20 cellular contexts compared by ENCODE assay signal in the genomic region with DNA sequence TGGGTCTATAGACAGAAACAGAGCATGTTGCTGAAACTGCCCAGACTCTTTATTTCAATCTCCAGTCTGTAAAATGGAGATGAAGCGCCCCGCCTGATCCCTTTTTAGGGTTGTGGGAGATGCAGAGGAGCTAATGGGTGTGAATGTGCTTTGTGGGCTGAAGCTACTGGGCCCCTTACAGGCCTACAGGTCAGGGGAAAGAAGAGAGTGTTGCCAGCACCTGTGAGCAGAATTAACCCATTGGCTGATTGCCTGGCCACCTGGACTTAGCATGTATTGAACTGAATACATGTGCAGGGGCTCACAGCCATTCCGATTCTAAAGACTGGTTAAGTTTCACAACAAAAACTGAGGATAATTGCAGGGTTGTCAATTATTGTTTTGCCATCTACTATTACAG. TPM values are rescaled to one million over a fixed set of nuclear protein-coding genes. Genes with fewer than 3 reads are reported as not detected.
A peak's percentile ranks its signal among the peaks of the same experiment; 100 is the strongest.
DNase-seq lines count a peak whose midpoint lies in the region; ATAC-seq and TF ChIP-seq lines count a peak whose summit lies in the region.
"Had no signal": no experiment of that assay in that cellular context is flagged by ENCODE, and none has a peak within 500 bp of the region (broad histone marks: within the 10 kb centered on the region; RNA-seq: fewer than 3 reads in every experiment).

No MANE protein-coding gene starts in this region.

- H3K9me3 Mint-ChIP-seq in activated naive CD8-positive, alpha-beta T cell treated with anti-CD3 and anti-CD28 coated beads, Interleukin-2, amount 10 ng/mL, durations not matched to agents 7 days and 5 days, result peaks cover 1% of the 10 kb centered on the region
- peaks cover 3% of the 10 kb centered on the region for H3K9me3 Mint-ChIP-seq in activated naive CD8-positive, alpha-beta T cell treated with anti-CD3 and anti-CD28 coated beads for 36 hours
- no peaks in the 10 kb centered on the region for H3K9me3 Mint-ChIP-seq in stimulated activated naive B cell treated with anti-CD40 and anti-IgM and Interleukin-4, amounts not matched to agents 10 μg/mL and 1 μg/mL and 100 μg/mL, for 72 hours
- H3K9me3 Mint-ChIP-seq: CD4-positive, alpha-beta memory T cell had no signal

- H3K36me3 ChIP-seq in PC-3 (ENCODE audit: low read depth, low read length), result no peaks in the 10 kb centered on the region
- H3K36me3 ChIP-seq: BLaER1, HAP-1 had no signal

- no peaks in the 10 kb centered on the region for H3K79me2 ChIP-seq in PC-3 (ENCODE audit: low read length)

- ATAC-seq in activated naive CD8-positive, alpha-beta T cell treated with anti-CD3 and anti-CD28 coated beads, Interleukin-2, amount 10 ng/mL, durations not matched to agents 7 days and 5 days (ENCODE audit: low read depth), result no peak
- ATAC-seq in PC-3, result no peak
- no peak for ATAC-seq in foreskin keratinocyte
- ATAC-seq in stimulated activated naive B cell treated with anti-CD40 and anti-IgM and Interleukin-4, amounts not matched to agents 10 μg/mL and 1 μg/mL and 100 μg/mL, for 72 hours (replicated peaks), result no peak
- ATAC-seq in GM21367 (IDR thresholded peaks at IDR 0.05; ENCODE audit: unreplicated experiment), result no peak
- ATAC-seq in activated CD4-positive, CD25-positive, alpha-beta regulatory T cell treated with anti-CD3 and anti-CD28 coated beads, Interleukin-2, amount 50 U/mL, for 24 hours, result no peak

- no TSS peak for BruUV-seq in PC-3 (replicated peaks; lab: Mats Ljungman, UMichigan)

- no peak overlapping the region; the same call in 1 of the 2 replicates for H3K27ac ChIP-seq in PC-3 (ENCODE audit: low read length)
- H3K27ac ChIP-seq in foreskin keratinocyte, result peak overlapping the region; percentile 92
- H3K27ac ChIP-seq: BLaER1 had no signal

- H3F3A ChIP-seq in PC-3 (ENCODE audit: low read length, unreplicated experiment), result no peaks in the 10 kb centered on the region

- peaks cover 32% of the 10 kb centered on the region for H3K4me1 ChIP-seq in PC-3 (ENCODE audit: insufficient read depth, low read length)
- peaks cover 21% of the 10 kb centered on the region for H3K4me1 ChIP-seq in foreskin keratinocyte

- no peaks in the 10 kb centered on the region for H3K9me2 ChIP-seq in PC-3 (replicated peaks; ENCODE audit: low read length)
- H3K9me2 ChIP-seq: SK-N-SH had no signal

- no peaks in the 10 kb centered on the region for H3K9me3 ChIP-seq in PC-3 (ENCODE audit: low read length)
- H3K9me3 ChIP-seq: BLaER1, HAP-1, SK-N-SH had no signal

- peak overlapping the region; percentile 46; the same call in 1 of the 2 replicates for H3K9ac ChIP-seq in PC-3 (ENCODE audit: low read length)
- H3K9ac ChIP-seq: BLaER1, SK-N-SH had no signal

- CTCF ChIA-PET in PC-3 (lab: Charles Lee), result no interaction called here

- POLR2A ChIA-PET in activated naive CD8-positive, alpha-beta T cell treated with anti-CD3 and anti-CD28 coated beads, Interleukin-2, amount 10 ng/mL, durations not matched to agents 7 days and 5 days (lab: Charles Lee), result interaction anchor here (2.6 kb wide), 1 partner anchor 14 kb away, joined by 15 read pairs; the partner anchor contains the start of gene ATF3
- POLR2A ChIA-PET in PC-3 (lab: Charles Lee; ENCODE audit: unreplicated experiment), result no interaction called here

- H4K20me1 ChIP-seq in PC-3 (ENCODE audit: low read length), result no peaks in the 10 kb centered on the region
- H4K20me1 ChIP-seq: BLaER1 had no signal

- no peak overlapping the region for H3K4me2 ChIP-seq in PC-3 (ENCODE audit: low read length)
- H3K4me2 ChIP-seq: BLaER1 had no signal

- H3K36me3 Mint-ChIP-seq in activated naive CD8-positive, alpha-beta T cell treated with anti-CD3 and anti-CD28 coated beads, Interleukin-2, amount 10 ng/mL, durations not matched to agents 7 days and 5 days, result peaks cover 6% of the 10 kb centered on the region
- H3K36me3 Mint-ChIP-seq in activated naive CD8-positive, alpha-beta T cell treated with anti-CD3 and anti-CD28 coated beads for 36 hours, result no peaks in the 10 kb centered on the region
- H3K36me3 Mint-ChIP-seq in stimulated activated naive B cell treated with anti-CD40 and anti-IgM and Interleukin-4, amounts not matched to agents 10 μg/mL and 1 μg/mL and 100 μg/mL, for 72 hours, result no peaks in the 10 kb centered on the region
- H3K36me3 Mint-ChIP-seq: CD4-positive, alpha-beta memory T cell had no signal

- H2AFZ ChIP-seq in PC-3 (ENCODE audit: low read length), result no peak overlapping the region

- no peak overlapping the region for H3K4me3 Mint-ChIP-seq in activated naive CD8-positive, alpha-beta T cell treated with anti-CD3 and anti-CD28 coated beads, Interleukin-2, amount 10 ng/mL, durations not matched to agents 7 days and 5 days
- no peak overlapping the region for H3K4me3 Mint-ChIP-seq in activated naive CD8-positive, alpha-beta T cell treated with anti-CD3 and anti-CD28 coated beads for 36 hours
- no peak overlapping the region for H3K4me3 Mint-ChIP-seq in stimulated activated naive B cell treated with anti-CD40 and anti-IgM and Interleukin-4, amounts not matched to agents 10 μg/mL and 1 μg/mL and 100 μg/mL, for 72 hours

- peaks cover 24% of the 10 kb centered on the region for H3K27me3 Mint-ChIP-seq in activated naive CD8-positive, alpha-beta T cell treated with anti-CD3 and anti-CD28 coated beads, Interleukin-2, amount 10 ng/mL, durations not matched to agents 7 days and 5 days
- peaks cover 5% of the 10 kb centered on the region for H3K27me3 Mint-ChIP-seq in activated naive CD8-positive, alpha-beta T cell treated with anti-CD3 and anti-CD28 coated beads for 36 hours
- H3K27me3 Mint-ChIP-seq in stimulated activated naive B cell treated with anti-CD40 and anti-IgM and Interleukin-4, amounts not matched to agents 10 μg/mL and 1 μg/mL and 100 μg/mL, for 72 hours, result peaks cover 3 to 19% of the 10 kb centered on the region in 2 donors

- peaks cover 18% of the 10 kb centered on the region for H3K4me1 Mint-ChIP-seq in activated naive CD8-positive, alpha-beta T cell treated with anti-CD3 and anti-CD28 coated beads, Interleukin-2, amount 10 ng/mL, durations not matched to agents 7 days and 5 days
- peaks cover 28% of the 10 kb centered on the region for H3K4me1 Mint-ChIP-seq in activated naive CD8-positive, alpha-beta T cell treated with anti-CD3 and anti-CD28 coated beads for 36 hours
- H3K4me1 Mint-ChIP-seq in stimulated activated naive B cell treated with anti-CD40 and anti-IgM and Interleukin-4, amounts not matched to agents 10 μg/mL and 1 μg/mL and 100 μg/mL, for 72 hours, result peaks cover 9 to 15% of the 10 kb centered on the region in 2 donors

- TF ChIP-seq CTCF in PC-3 (conservative IDR thresholded peaks at IDR 0.05; ENCODE audit: low read depth, low read length) (no peak), foreskin keratinocyte (conservative IDR thresholded peaks at IDR 0.05) (no peak)

- no peak for DNase-seq in activated naive CD8-positive, alpha-beta T cell treated with anti-CD3 and anti-CD28 coated beads, Interleukin-2, amount 10 ng/mL, durations not matched to agents 7 days and 5 days
- no peak for DNase-seq in activated naive CD8-positive, alpha-beta T cell treated with anti-CD3 and anti-CD28 coated beads for 36 hours
- DNase-seq in PC-3, result no peak
- no peak for DNase-seq in foreskin keratinocyte
- no peak for DNase-seq in stimulated activated naive B cell treated with anti-CD40 and anti-IgM and Interleukin-4, amounts not matched to agents 10 μg/mL and 1 μg/mL and 100 μg/mL, for 72 hours
- no peak for DNase-seq in NCI-H748 (lab: John Stamatoyannopoulos, UW; ENCODE audit: unreplicated experiment)
- DNase-seq: CD4-positive, alpha-beta memory T cell; Kasumi-1; MM.1S; NCI-H1092; NCI-H2029 treated with DMSO at 0.1 percent for 48 hours; NCI-H2171; NCI-H526; NK-92 treated with Interleukin-12 subunit alpha and Interleukin-12 subunit beta, amount 100 ng/mL, for 24 hours; SHP77; SK-N-SH had no signal

- intact Hi-C loops in PC-3 (cut with micrococcal nuclease), result no loop called here

- H3K27me3 ChIP-seq in PC-3 (ENCODE audit: low read length) (no peaks in the 10 kb centered on the region), foreskin keratinocyte (no peaks in the 10 kb centered on the region)
- H3K27me3 ChIP-seq: BLaER1 had no signal

- peak overlapping the region; percentile 61 for H3K27ac Mint-ChIP-seq in activated naive CD8-positive, alpha-beta T cell treated with anti-CD3 and anti-CD28 coated beads, Interleukin-2, amount 10 ng/mL, durations not matched to agents 7 days and 5 days
- H3K27ac Mint-ChIP-seq in activated naive CD8-positive, alpha-beta T cell treated with anti-CD3 and anti-CD28 coated beads for 36 hours, result no peak overlapping the region
- H3K27ac Mint-ChIP-seq in stimulated activated naive B cell treated with anti-CD40 and anti-IgM and Interleukin-4, amounts not matched to agents 10 μg/mL and 1 μg/mL and 100 μg/mL, for 72 hours, result peak overlapping the region; percentile 44

- no peak overlapping the region for H3K4me3 ChIP-seq in PC-3 (ENCODE audit: low read length)
- H3K4me3 ChIP-seq: BLaER1, HAP-1 had no signal

RNA-seq across cellular contexts. Expression of gene ATF3, which starts 13.9 kb away (rescaled TPM):
- total RNA-seq in activated naive CD8-positive, alpha-beta T cell treated with anti-CD3 and anti-CD28 coated beads, Interleukin-2, amount 10 ng/mL, durations not matched to agents 7 days and 5 days, result 10 to 100 TPM; 13.1 to 13.8 TPM
- 10 to 100 TPM; 42.4 to 44.9 TPM for total RNA-seq in activated naive CD8-positive, alpha-beta T cell treated with anti-CD3 and anti-CD28 coated beads for 36 hours
- total RNA-seq in PC-3 (2014; rRNA removed) (275 and 335 TPM in 2 replicates), foreskin keratinocyte (3.3 and 5.4 TPM in 2 replicates)
- polyA plus RNA-seq in foreskin keratinocyte, result 3.3 and 4.8 TPM in 2 replicates
